Comparison of ENCODE assay signal across 8 cellular contexts in genomic region chr11:82732734-82733443, GRCh38. TPM values are rescaled to one million over a fixed set of nuclear protein-coding genes. Genes with fewer than 3 reads are reported as not detected.
DNase-seq lines count a peak whose midpoint lies in the region; ATAC-seq and TF ChIP-seq lines count a peak whose summit lies in the region.

No MANE protein-coding gene starts in this region.

- H3K9me2 ChIP-seq in MM.1S (replicated peaks; ENCODE audit: insufficient read depth, low read length), result no peaks in the 10 kb centered on the region

- TF ChIP-seq CTCF in glutamatergic neuron (IDR thresholded peaks at IDR 0.05; ENCODE audit: partially characterized antibody, unreplicated experiment), result no peak
- no peak for TF ChIP-seq CTCF in MM.1S (IDR thresholded peaks at IDR 0.05; ENCODE audit: low read length)

- H4K20me1 ChIP-seq in MM.1S (ENCODE audit: insufficient read depth, low read length), result no peaks in the 10 kb centered on the region

- peaks cover 4% of the 10 kb centered on the region for H3K4me1 Mint-ChIP-seq in activated CD8-positive, alpha-beta memory T cell treated with anti-CD3 and anti-CD28 coated beads, Interleukin-2, amount 10 ng/mL, durations not matched to agents 7 days and 5 days
- peaks cover under 1% of the 10 kb centered on the region for H3K4me1 Mint-ChIP-seq in glutamatergic neuron (ENCODE audit: low read depth, unreplicated experiment)

- no peaks in the 10 kb centered on the region for H3K4me1 ChIP-seq in rectal smooth muscle tissue (ENCODE audit: control insufficient read depth, insufficient read depth, low read length)
- H3K4me1 ChIP-seq in MM.1S (ENCODE audit: low read length), result no peaks in the 10 kb centered on the region

- ATAC-seq in Right ventricle myocardium superior (ENCODE audit: poor library complexity), result peak; percentile 30
- ATAC-seq in activated CD8-positive, alpha-beta memory T cell treated with anti-CD3 and anti-CD28 coated beads, Interleukin-2, amount 10 ng/mL, durations not matched to agents 7 days and 5 days, result peak; percentile 32

- H3F3A ChIP-seq in MM.1S (ENCODE audit: insufficient read depth, low read length), result no peaks in the 10 kb centered on the region

- H2AFZ ChIP-seq in MM.1S (ENCODE audit: low read length), result no peak overlapping the region

- DNase-seq in Right ventricle myocardium superior, result no peak
- DNase-seq in cardiac septum (ENCODE audit: low spot score), result no peak
- DNase-seq in activated CD8-positive, alpha-beta memory T cell treated with anti-CD3 and anti-CD28 coated beads, Interleukin-2, amount 10 ng/mL, durations not matched to agents 7 days and 5 days, result no peak
- peak; percentile 49 for DNase-seq in glutamatergic neuron
- DNase-seq in MM.1S, result no peak
- no peak for DNase-seq in COLO829 (ENCODE audit: low spot score)
- no peak for DNase-seq in central memory CD4-positive, alpha-beta T cell

- no peaks in the 10 kb centered on the region for H3K9me3 ChIP-seq in MM.1S (replicated peaks; ENCODE audit: insufficient read depth, low read length)

- H3K4me3 ChIP-seq in rectal smooth muscle tissue (ENCODE audit: low read length), result peak overlapping the region; percentile 53
- no peak overlapping the region for H3K4me3 ChIP-seq in MM.1S (ENCODE audit: low read length)

- CTCF ChIA-PET in activated CD8-positive, alpha-beta memory T cell treated with anti-CD3 and anti-CD28 coated beads, Interleukin-2, amount 10 ng/mL, durations not matched to agents 7 days and 5 days (lab: Charles Lee), result interaction anchor here (0.9 to 1.5 kb wide), 2 partner anchors 12 to 18 kb away, joined by 3 to 5 read pairs; no protein-coding TSS in a partner anchor

- no peaks in the 10 kb centered on the region for H3K36me3 ChIP-seq in rectal smooth muscle tissue (ENCODE audit: control insufficient read depth, insufficient read depth, low read length)
- H3K36me3 ChIP-seq in MM.1S (replicated peaks; ENCODE audit: insufficient read depth, low read length), result no peaks in the 10 kb centered on the region

- H3K27ac ChIP-seq in rectal smooth muscle tissue (ENCODE audit: low read depth, low read length) (no peak overlapping the region), MM.1S (ENCODE audit: low read length) (no peak overlapping the region)

- no peak overlapping the region for H3K4me2 ChIP-seq in MM.1S (ENCODE audit: low read depth, low read length)

- H3K27me3 ChIP-seq in rectal smooth muscle tissue (ENCODE audit: control insufficient read depth, insufficient read depth, low read length), result peaks cover 13% of the 10 kb centered on the region
- H3K27me3 ChIP-seq in MM.1S (replicated peaks; ENCODE audit: insufficient read depth, low read length), result no peaks in the 10 kb centered on the region

- intact Hi-C loops in Right ventricle myocardium superior (cut with DNase I), result no loop called here
- intact Hi-C loops in cardiac septum (cut with DNase I), result no loop called here

- H3K9ac ChIP-seq in rectal smooth muscle tissue (ENCODE audit: low read length), result no peak overlapping the region
- no peak overlapping the region for H3K9ac ChIP-seq in MM.1S (ENCODE audit: low read length)

- H3K27ac Mint-ChIP-seq in activated CD8-positive, alpha-beta memory T cell treated with anti-CD3 and anti-CD28 coated beads, Interleukin-2, amount 10 ng/mL, durations not matched to agents 7 days and 5 days, result no peak overlapping the region
- no peak overlapping the region for H3K27ac Mint-ChIP-seq in glutamatergic neuron (ENCODE audit: unreplicated experiment)

- H3K79me2 ChIP-seq in MM.1S (ENCODE audit: low read length), result no peaks in the 10 kb centered on the region

- peak overlapping the region; percentile 19 for H3K4me3 Mint-ChIP-seq in activated CD8-positive, alpha-beta memory T cell treated with anti-CD3 and anti-CD28 coated beads, Interleukin-2, amount 10 ng/mL, durations not matched to agents 7 days and 5 days
- peak overlapping the region; percentile 63 for H3K4me3 Mint-ChIP-seq in glutamatergic neuron (ENCODE audit: unreplicated experiment)

- H3K36me3 Mint-ChIP-seq in activated CD8-positive, alpha-beta memory T cell treated with anti-CD3 and anti-CD28 coated beads, Interleukin-2, amount 10 ng/mL, durations not matched to agents 7 days and 5 days, result no peaks in the 10 kb centered on the region
- no peaks in the 10 kb centered on the region for H3K36me3 Mint-ChIP-seq in glutamatergic neuron (ENCODE audit: unreplicated experiment)

- H3K27me3 Mint-ChIP-seq in activated CD8-positive, alpha-beta memory T cell treated with anti-CD3 and anti-CD28 coated beads, Interleukin-2, amount 10 ng/mL, durations not matched to agents 7 days and 5 days, result peaks cover 76% of the 10 kb centered on the region
- H3K27me3 Mint-ChIP-seq in glutamatergic neuron (ENCODE audit: unreplicated experiment), result peaks cover 12% of the 10 kb centered on the region

- H3K9me3 Mint-ChIP-seq in activated CD8-positive, alpha-beta memory T cell treated with anti-CD3 and anti-CD28 coated beads, Interleukin-2, amount 10 ng/mL, durations not matched to agents 7 days and 5 days (ENCODE audit: low read depth), result no peaks in the 10 kb centered on the region
- H3K9me3 Mint-ChIP-seq in glutamatergic neuron (ENCODE audit: unreplicated experiment), result peaks cover 2% of the 10 kb centered on the region

RNA-seq across cellular contexts. Expression of gene FAM181B, which starts 0.8 kb away (rescaled TPM):
- total RNA-seq in Right ventricle myocardium superior (0.13 TPM), cardiac septum (0.27 TPM), glutamatergic neuron (ENCODE audit: unreplicated experiment) (0.47 TPM)
- not detected for total RNA-seq in activated CD8-positive, alpha-beta memory T cell treated with anti-CD3 and anti-CD28 coated beads, Interleukin-2, amount 10 ng/mL, durations not matched to agents 7 days and 5 days
